25 cellular contexts compared by ENCODE assay signal in genomic region chr2:235636471-235637005, GRCh38.
A peak's percentile ranks its signal among the peaks of the same experiment; 100 is the strongest.
DNase-seq lines count a peak whose midpoint lies in the region; TF ChIP-seq lines count a peak whose summit lies in the region.
"Had no signal": no experiment of that assay in that cellular context is flagged by ENCODE, and none has a peak within 500 bp of the region (broad histone marks: within the 10 kb centered on the region; RNA-seq: fewer than 3 reads in every experiment).

No MANE protein-coding gene starts in this region.

- TF ChIP-seq CTCF in dorsolateral prefrontal cortex (IDR thresholded peaks at IDR 0.05 in 54 of 56, conservative IDR thresholded peaks at IDR 0.05 in 2 of 56; ENCODE audit: low read depth in 1 of 56, partially characterized antibody in 56 of 56) (no peak), neural progenitor cell (IDR thresholded peaks at IDR 0.05) (no peak)

- H3K4me3 ChIP-seq in dorsolateral prefrontal cortex, result no peak overlapping the region
- no peak overlapping the region for H3K4me3 ChIP-seq in neural progenitor cell
- H3K4me3 ChIP-seq: GM12878, HAP-1, PC-9 had no signal

- H3K27me3 Mint-ChIP-seq in neural progenitor cell (ENCODE audit: insufficient read depth, low read depth), result no peaks in the 10 kb centered on the region

- peak overlapping the region; percentile 29 for H3K27ac Mint-ChIP-seq in neural progenitor cell
- H3K27ac Mint-ChIP-seq: B cell; CD8-positive, alpha-beta T cell; IgD-negative memory B cell had no signal

- no peaks in the 10 kb centered on the region for H3K36me3 ChIP-seq in neural progenitor cell
- H3K36me3 ChIP-seq: HAP-1 had no signal

- no peaks in the 10 kb centered on the region for H3K27me3 ChIP-seq in dorsolateral prefrontal cortex
- H3K27me3 ChIP-seq in neural progenitor cell, result no peaks in the 10 kb centered on the region

- peak; percentile 8 for DNase-seq in RKO (ENCODE audit: low spot score)
- DNase-seq in dorsolateral prefrontal cortex, result peak in 1 of 10 donors; percentile 17
- no peak for DNase-seq in neural progenitor cell (ENCODE audit: low spot score)
- DNase-seq in foreskin melanocyte, result no peak
- no peak for DNase-seq in SHP77 treated with DMSO at 0.1 percent for 48 hours (lab: John Stamatoyannopoulos, UW)
- DNase-seq in activated CD4-positive, CD25-positive, alpha-beta regulatory T cell (lab: John Stamatoyannopoulos, UW), result no peak
- DNase-seq: Caco-2; CD8-positive, alpha-beta T cell; GDM1; GOT3; MM.1S; NCI-H2029; NCI-H446 treated with DMSO at 0.1 percent for 48 hours; NCI-H526; NCI-H82; PC-9; RPMI8226; SHP77 had no signal

- H3K27ac ChIP-seq in dorsolateral prefrontal cortex (peak overlapping the region in 51 of 59 donors; percentile 24 to 99 (median 96)), neural progenitor cell (no peak overlapping the region), temporal lobe (ENCODE audit: low read depth, low read length) (peak overlapping the region; percentile 52)
- H3K27ac ChIP-seq: C4-2B, KMS-11, PC-9 had no signal

- H3K9me3 Mint-ChIP-seq in neural progenitor cell, result peaks cover 6% of the 10 kb centered on the region
- H3K9me3 Mint-ChIP-seq: CD8-positive, alpha-beta T cell; IgD-negative memory B cell had no signal

- H3K79me2 ChIP-seq in neural progenitor cell (ENCODE audit: low read depth), result peaks cover 26% of the 10 kb centered on the region

- H2AFZ ChIP-seq in neural progenitor cell (replicated peaks), result no peak overlapping the region
- H2AFZ ChIP-seq: PC-9 had no signal

- peaks cover 40% of the 10 kb centered on the region for H4K20me1 ChIP-seq in neural progenitor cell (ENCODE audit: low read depth)

- H3K4me3 Mint-ChIP-seq in neural progenitor cell, result no peak overlapping the region
- H3K4me3 Mint-ChIP-seq: B cell; CD8-positive, alpha-beta T cell; IgD-negative memory B cell had no signal

- H3F3A ChIP-seq in neural progenitor cell (ENCODE audit: low read depth), result no peaks in the 10 kb centered on the region

- no peaks in the 10 kb centered on the region for H3K9me3 ChIP-seq in neural progenitor cell (ENCODE audit: low read depth)
- H3K9me3 ChIP-seq: Caco-2, HAP-1 had no signal

- intact Hi-C loops in dorsolateral prefrontal cortex (cut with DNase I), result loop anchor here in 1 of 2 donors (5.0 kb wide), 1 partner anchor 36 kb away; no protein-coding TSS in a partner anchor

- peaks cover 38% of the 10 kb centered on the region for H3K4me1 Mint-ChIP-seq in neural progenitor cell
- H3K4me1 Mint-ChIP-seq: B cell, IgD-negative memory B cell had no signal

- H3K9ac ChIP-seq in neural progenitor cell, result no peak overlapping the region
- H3K9ac ChIP-seq: KMS-11 had no signal

- no peak overlapping the region for H3K4me2 ChIP-seq in neural progenitor cell
- H3K4me2 ChIP-seq: KMS-11, PC-9 had no signal

- peaks cover 34% of the 10 kb centered on the region for H3K4me1 ChIP-seq in neural progenitor cell
- H3K4me1 ChIP-seq: Caco-2 had no signal

- H3K36me3 Mint-ChIP-seq in neural progenitor cell, result peaks cover 10% of the 10 kb centered on the region
- H3K36me3 Mint-ChIP-seq: CD8-positive, alpha-beta T cell; IgD-negative memory B cell had no signal
